ENCODE assay signal across 9 cellular contexts in the genomic region with DNA sequence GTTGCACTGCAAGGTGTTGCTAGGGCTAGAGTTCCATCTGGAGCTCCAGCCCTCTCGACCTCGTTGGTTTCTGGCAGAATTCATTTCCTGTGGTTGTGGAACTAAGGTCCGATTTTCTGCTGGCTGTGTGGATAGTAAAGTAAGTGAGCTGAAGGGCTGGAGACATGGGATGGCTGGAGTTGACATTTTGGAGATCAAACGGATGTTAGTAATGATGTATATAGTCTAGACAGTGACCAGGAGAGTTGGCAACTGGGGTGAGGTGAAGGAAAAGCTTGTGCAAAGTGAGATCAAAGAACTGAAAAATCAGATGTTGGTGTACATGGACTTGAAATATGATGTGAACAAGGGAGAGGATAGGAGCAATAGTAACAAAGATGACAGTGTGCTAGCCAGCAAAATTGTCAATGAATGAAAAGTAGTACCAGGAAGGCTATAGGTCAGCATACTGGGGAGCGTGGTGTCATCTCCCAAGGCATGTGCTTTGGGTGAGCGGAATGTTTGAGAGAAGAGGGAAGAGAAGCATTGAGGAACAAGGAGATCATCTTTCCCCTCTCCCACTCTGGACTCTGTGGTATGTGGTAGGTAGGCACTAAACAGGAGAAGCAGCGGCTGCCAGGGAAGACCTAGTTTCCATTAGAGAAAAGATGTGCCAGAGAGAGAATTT. TPM values are rescaled to one million over a fixed set of nuclear protein-coding genes. Genes with fewer than 3 reads are reported as not detected.
DNase-seq lines count a peak whose midpoint lies in the region; ATAC-seq and TF ChIP-seq lines count a peak whose summit lies in the region.
"Had no signal": no experiment of that assay in that cellular context is flagged by ENCODE, and none has a peak within 500 bp of the region (broad histone marks: within the 10 kb centered on the region; RNA-seq: fewer than 3 reads in every experiment).

No MANE protein-coding gene starts in this region.

- POLR2A ChIA-PET in HEK293T (lab: Yijun Ruan, JAX): no interaction called here

- ATAC-seq in GM18517 (IDR thresholded peaks at IDR 0.05; ENCODE audit: unreplicated experiment) (peak; percentile 16), GM21515 (IDR thresholded peaks at IDR 0.05; ENCODE audit: unreplicated experiment) (peak; percentile 30), HG03196 (IDR thresholded peaks at IDR 0.05; ENCODE audit: unreplicated experiment) (peak; percentile 25)
- ATAC-seq: Panc1 had no signal

- CTCF ChIA-PET in HEK293T (lab: Yijun Ruan, JAX): interaction anchor here (0.5 kb wide), 1 partner anchor 247 kb away, joined by 3 read pairs; no protein-coding TSS in a partner anchor

- DNase-seq in lung microvascular endothelial cell (ENCODE audit: low read depth in 2 of 2) (peak; percentile 2 to 18), NCI-H2029 treated with DMSO at 0.1 percent for 48 hours (lab: John Stamatoyannopoulos, UW) (no peak), HEK293T (ENCODE audit: extremely low spot score) (no peak), cerebellum (ENCODE audit: low spot score) (no peak), NCI-H82 (lab: John Stamatoyannopoulos, UW) (no peak)

TF ChIP-seq in HEK293T, 16 proteins besides CTCF, POLR2A, EP300 and RAD21:
- TF ChIP-seq SUZ12 (IDR thresholded peaks at IDR 0.05) (no peak), L3MBTL2 (conservative IDR thresholded peaks at IDR 0.05) (no peak), FOXM1 (IDR thresholded peaks at IDR 0.05; ENCODE audit: borderline replicate concordance) (no peak), FOXK2 (IDR thresholded peaks at IDR 0.05) (no peak), ARNT (IDR thresholded peaks at IDR 0.05) (no peak), CTBP1 (IDR thresholded peaks at IDR 0.05; ENCODE audit: borderline replicate concordance) (no peak), SP1 (IDR thresholded peaks at IDR 0.05) (no peak), ZNF384 (IDR thresholded peaks at IDR 0.05) (no peak), ELF4 (IDR thresholded peaks at IDR 0.05) (no peak), NFRKB (IDR thresholded peaks at IDR 0.05) (no peak)
- TF ChIP-seq, protein P1, sequence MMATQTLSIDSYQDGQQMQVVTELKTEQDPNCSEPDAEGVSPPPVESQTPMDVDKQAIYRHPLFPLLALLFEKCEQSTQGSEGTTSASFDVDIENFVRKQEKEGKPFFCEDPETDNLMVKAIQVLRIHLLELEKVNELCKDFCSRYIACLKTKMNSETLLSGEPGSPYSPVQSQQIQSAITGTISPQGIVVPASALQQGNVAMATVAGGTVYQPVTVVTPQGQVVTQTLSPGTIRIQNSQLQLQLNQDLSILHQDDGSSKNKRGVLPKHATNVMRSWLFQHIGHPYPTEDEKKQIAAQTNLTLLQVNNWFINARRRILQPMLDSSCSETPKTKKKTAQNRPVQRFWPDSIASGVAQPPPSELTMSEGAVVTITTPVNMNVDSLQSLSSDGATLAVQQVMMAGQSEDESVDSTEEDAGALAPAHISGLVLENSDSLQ (IDR thresholded peaks at IDR 0.05): no peak

RNA-seq across cellular contexts. Expression of a gene that starts 7.8 kb away (rescaled TPM):
- total RNA-seq in lung microvascular endothelial cell (6.8 and 7.3 TPM in 2 replicates), cerebellum (20.7 TPM)

RNA-seq across cellular contexts. Expression of a gene that starts 7.9 kb away (rescaled TPM):
- total RNA-seq in lung microvascular endothelial cell: 2.0 and 2.8 TPM in 2 replicates
- total RNA-seq in cerebellum: 9.6 TPM

Comparison
In these comparisons a context has a peak if more than half of its experiments do, and no peak if none do; other contexts are left out.
1. DNase-seq: peak in lung microvascular endothelial cell (2 of 2); none in NCI-H2029 treated with DMSO at 0.1 percent for 48 hours (single experiment), HEK293T (single experiment), cerebellum (single experiment) and NCI-H82 (single experiment).
2. Peak in every context shown above with its lines, with median percentiles within 50 percentile points of each other: ATAC-seq.